ENCODE assay signal across 8 cellular contexts in genomic region chr6:141562801-141563763, GRCh38.
DNase-seq lines count a peak whose midpoint lies in the region; ATAC-seq and TF ChIP-seq lines count a peak whose summit lies in the region.

No MANE protein-coding gene starts in this region.

- H3K9me3 ChIP-seq in naive thymus-derived CD4-positive, alpha-beta T cell (ENCODE audit: control insufficient read depth in 2 of 3, low read length in 3 of 3) = no peaks in the 10 kb centered on the region

- H3K9me3 Mint-ChIP-seq in naive thymus-derived CD4-positive, alpha-beta T cell = no peaks in the 10 kb centered on the region
- no peaks in the 10 kb centered on the region for H3K9me3 Mint-ChIP-seq in stimulated activated naive CD8-positive, alpha-beta T cell treated with anti-CD3 and anti-CD28 coated beads, Interleukin-15, Interleukin-2, amounts not matched to agents 100 ng/mL and 50 ng/mL, for 24 hours

- DNase-seq in DMS 273 treated with DMSO at 0.1 percent for 48 hours (lab: John Stamatoyannopoulos, UW) (peak; percentile 36), HT-29 (ENCODE audit: low spot score) (peak; percentile 88), NOMO-1 treated with dmso at 0.1 percent for 144 hours (lab: John Stamatoyannopoulos, UW; ENCODE audit: unreplicated experiment) (peak; percentile 76), erythroblast (lab: John Stamatoyannopoulos, UW) (peak; percentile 72 to 80)
- peak; percentile 41 for DNase-seq in activated CD8-positive, alpha-beta memory T cell treated with anti-CD3 and anti-CD28 coated beads, Interleukin-2, amount 50 U/mL, for 1 hour (ENCODE audit: extremely low read depth)
- peak; percentile 30 to 78 (median 70) for DNase-seq in naive thymus-derived CD4-positive, alpha-beta T cell

- H3K4me1 ChIP-seq in naive thymus-derived CD4-positive, alpha-beta T cell (ENCODE audit: control insufficient read depth in 2 of 2, insufficient read depth in 2 of 2, low read length in 2 of 2) = peaks cover 0 to 5% of the 10 kb centered on the region in 2 donors

- CTCF ChIA-PET in naive thymus-derived CD4-positive, alpha-beta T cell (lab: Charles Lee) = interaction anchor here (0.6 kb wide), 1 partner anchor 299 kb away, joined by 3 read pairs; no protein-coding TSS in a partner anchor

- peak overlapping the region in 8 of 9 donors; percentile 31 to 91 (median 75) for H3K27ac Mint-ChIP-seq in naive thymus-derived CD4-positive, alpha-beta T cell
- peak overlapping the region; percentile 89 for H3K27ac Mint-ChIP-seq in stimulated activated naive CD8-positive, alpha-beta T cell treated with anti-CD3 and anti-CD28 coated beads, Interleukin-15, Interleukin-2, amounts not matched to agents 100 ng/mL and 50 ng/mL, for 24 hours

- H3K36me3 ChIP-seq in naive thymus-derived CD4-positive, alpha-beta T cell (ENCODE audit: control insufficient read depth in 2 of 3, insufficient read depth in 3 of 3, low read length in 3 of 3) = no peaks in the 10 kb centered on the region

- no peaks in the 10 kb centered on the region for H3K27me3 ChIP-seq in naive thymus-derived CD4-positive, alpha-beta T cell (ENCODE audit: control insufficient read depth in 2 of 2, insufficient read depth in 2 of 2, low read length in 2 of 2)

- no peak for TF ChIP-seq POLR2A in erythroblast (IDR thresholded peaks at IDR 0.05; ENCODE audit: low read length)

- H3K27me3 Mint-ChIP-seq in naive thymus-derived CD4-positive, alpha-beta T cell = peaks cover 0 to 10% (median 0%) of the 10 kb centered on the region in 5 donors
- H3K27me3 Mint-ChIP-seq in stimulated activated naive CD8-positive, alpha-beta T cell treated with anti-CD3 and anti-CD28 coated beads, Interleukin-15, Interleukin-2, amounts not matched to agents 100 ng/mL and 50 ng/mL, for 24 hours = no peaks in the 10 kb centered on the region

- H3K4me3 ChIP-seq in naive thymus-derived CD4-positive, alpha-beta T cell (ENCODE audit: low read length) = peak overlapping the region; percentile 41

- POLR2A ChIA-PET in naive thymus-derived CD4-positive, alpha-beta T cell (lab: Charles Lee) = no interaction called here

- intact Hi-C loops in naive thymus-derived CD4-positive, alpha-beta T cell (cut with micrococcal nuclease) = loop anchor here (1.0 to 10.0 kb wide), 12 partner anchors 80 to 1682 kb away; no protein-coding TSS in a partner anchor

- peak; percentile 94 for ATAC-seq in GM21390 (IDR thresholded peaks at IDR 0.05; ENCODE audit: unreplicated experiment)
- peak; percentile 94 for ATAC-seq in naive thymus-derived CD4-positive, alpha-beta T cell

- peak overlapping the region; percentile 62 to 95 (median 86) for H3K4me3 Mint-ChIP-seq in naive thymus-derived CD4-positive, alpha-beta T cell
- peak overlapping the region; percentile 82 for H3K4me3 Mint-ChIP-seq in stimulated activated naive CD8-positive, alpha-beta T cell treated with anti-CD3 and anti-CD28 coated beads, Interleukin-15, Interleukin-2, amounts not matched to agents 100 ng/mL and 50 ng/mL, for 24 hours

- H3K27ac ChIP-seq in naive thymus-derived CD4-positive, alpha-beta T cell (ENCODE audit: low read depth, low read length) = no peak overlapping the region

- H3K4me1 Mint-ChIP-seq in naive thymus-derived CD4-positive, alpha-beta T cell = peaks cover 11 to 23% (median 12%) of the 10 kb centered on the region in 7 donors
- H3K4me1 Mint-ChIP-seq in stimulated activated naive CD8-positive, alpha-beta T cell treated with anti-CD3 and anti-CD28 coated beads, Interleukin-15, Interleukin-2, amounts not matched to agents 100 ng/mL and 50 ng/mL, for 24 hours (ENCODE audit: low read depth) = peaks cover 13% of the 10 kb centered on the region

- no peaks in the 10 kb centered on the region for H3K36me3 Mint-ChIP-seq in naive thymus-derived CD4-positive, alpha-beta T cell
- no peaks in the 10 kb centered on the region for H3K36me3 Mint-ChIP-seq in stimulated activated naive CD8-positive, alpha-beta T cell treated with anti-CD3 and anti-CD28 coated beads, Interleukin-15, Interleukin-2, amounts not matched to agents 100 ng/mL and 50 ng/mL, for 24 hours (ENCODE audit: low read depth)

Comparison
In these comparisons a context has a peak if more than half of its experiments do, and no peak if none do; other contexts are left out.
1. DNase-seq: peak in every context shown above with its lines; median percentile 88 in HT-29; 76 in NOMO-1 treated with dmso at 0.1 percent for 144 hours; 76 in erythroblast; 70 in naive thymus-derived CD4-positive, alpha-beta T cell; 41 in activated CD8-positive, alpha-beta memory T cell treated with anti-CD3 and anti-CD28 coated beads, Interleukin-2, amount 50 U/mL, for 1 hour; 36 in DMS 273 treated with DMSO at 0.1 percent for 48 hours.